ENCODE assay signal across 1 cellular context in the genomic region with DNA sequence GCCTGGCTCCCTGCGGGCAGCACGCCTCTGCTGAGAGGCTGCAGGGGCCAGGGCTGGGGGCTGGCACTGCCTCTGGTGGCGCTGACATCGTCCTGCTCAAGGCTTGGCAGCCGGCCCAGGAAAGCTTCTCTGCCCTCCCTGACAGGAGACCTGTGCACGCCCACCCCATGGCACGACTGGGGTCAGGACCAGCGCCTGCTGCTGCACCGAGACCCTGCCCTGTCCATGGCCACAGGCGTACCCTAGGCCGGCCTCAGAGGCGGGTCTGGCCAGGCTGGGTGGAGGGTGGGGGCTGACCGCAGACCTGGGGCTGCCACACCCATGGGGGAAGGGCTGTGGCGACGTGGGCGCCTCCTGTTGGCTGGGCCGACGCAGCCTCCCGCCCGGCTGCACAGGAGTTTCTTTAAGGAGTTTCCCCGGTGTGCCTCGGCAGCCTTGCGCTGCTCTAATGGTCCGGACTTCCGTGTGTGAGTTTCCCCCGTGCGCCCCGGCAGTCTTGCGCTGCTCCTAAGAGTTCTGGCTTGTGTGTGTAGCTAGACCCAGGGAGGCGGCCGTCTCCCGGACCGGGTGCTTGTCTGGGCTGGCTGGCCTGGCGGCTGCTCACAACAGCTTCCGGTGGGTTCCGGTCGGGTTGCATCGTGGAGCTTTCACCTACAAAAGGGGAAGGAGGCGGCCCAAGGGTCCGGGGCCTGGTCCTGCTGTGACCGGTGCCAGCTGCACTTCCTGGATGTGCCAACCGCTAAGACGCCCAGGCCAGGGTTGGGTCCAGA.
TF ChIP-seq lines count a peak whose summit lies in the region.

No MANE protein-coding gene starts in this region.

TF ChIP-seq in GM12878, 131 proteins besides CTCF, POLR2A, EP300 and RAD21 (continued from another document and continues in another):
- TF ChIP-seq, protein P1, sequence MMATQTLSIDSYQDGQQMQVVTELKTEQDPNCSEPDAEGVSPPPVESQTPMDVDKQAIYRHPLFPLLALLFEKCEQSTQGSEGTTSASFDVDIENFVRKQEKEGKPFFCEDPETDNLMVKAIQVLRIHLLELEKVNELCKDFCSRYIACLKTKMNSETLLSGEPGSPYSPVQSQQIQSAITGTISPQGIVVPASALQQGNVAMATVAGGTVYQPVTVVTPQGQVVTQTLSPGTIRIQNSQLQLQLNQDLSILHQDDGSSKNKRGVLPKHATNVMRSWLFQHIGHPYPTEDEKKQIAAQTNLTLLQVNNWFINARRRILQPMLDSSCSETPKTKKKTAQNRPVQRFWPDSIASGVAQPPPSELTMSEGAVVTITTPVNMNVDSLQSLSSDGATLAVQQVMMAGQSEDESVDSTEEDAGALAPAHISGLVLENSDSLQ (IDR thresholded peaks at IDR 0.05): no peak
- no peak for TF ChIP-seq IRF4 (IDR thresholded peaks at IDR 0.05; ENCODE audit: low read depth, low read length)
- peak; percentile 82; the same call in 1 of the 2 replicates for TF ChIP-seq CREM (IDR thresholded peaks at IDR 0.05; ENCODE audit: low read depth)
- TF ChIP-seq ZNF274 (IDR thresholded peaks at IDR 0.05; ENCODE audit: insufficient read depth, insufficient read length): no peak
- TF ChIP-seq IRF3 (IDR thresholded peaks at IDR 0.05): no peak
- no peak for TF ChIP-seq REST (IDR thresholded peaks at IDR 0.05; ENCODE audit: low read depth, low read length)
- no peak for TF ChIP-seq WRNIP1 (IDR thresholded peaks at IDR 0.05; ENCODE audit: borderline replicate concordance, low read depth, low read length)
- no peak for TF ChIP-seq RCOR1 (conservative IDR thresholded peaks at IDR 0.05; ENCODE audit: low read depth, low read length)
- TF ChIP-seq RUNX3 (IDR thresholded peaks at IDR 0.05; ENCODE audit: low read length): no peak
- TF ChIP-seq KDM1A (IDR thresholded peaks at IDR 0.05; ENCODE audit: borderline replicate concordance): no peak
- TF ChIP-seq RELB (IDR thresholded peaks at IDR 0.05; ENCODE audit: low read depth): peak; percentile 64; the same call in 1 of the 2 replicates
- TF ChIP-seq YY1 (IDR thresholded peaks at IDR 0.05; ENCODE audit: low read depth, low read length): no peak; the same call in 1 of the 2 replicates
- TF ChIP-seq CHD4 (IDR thresholded peaks at IDR 0.05): no peak
- TF ChIP-seq PBX3 (IDR thresholded peaks at IDR 0.05; ENCODE audit: insufficient replicate concordance, low read depth, low read length): no peak
- no peak; the same call in 1 of the 2 replicates for TF ChIP-seq MTA2 (IDR thresholded peaks at IDR 0.05; ENCODE audit: low read depth)
- TF ChIP-seq NRF1 (conservative IDR thresholded peaks at IDR 0.05; ENCODE audit: low read depth, low read length): no peak
- no peak for TF ChIP-seq BCLAF1 (IDR thresholded peaks at IDR 0.05)
- TF ChIP-seq, protein P2, sequence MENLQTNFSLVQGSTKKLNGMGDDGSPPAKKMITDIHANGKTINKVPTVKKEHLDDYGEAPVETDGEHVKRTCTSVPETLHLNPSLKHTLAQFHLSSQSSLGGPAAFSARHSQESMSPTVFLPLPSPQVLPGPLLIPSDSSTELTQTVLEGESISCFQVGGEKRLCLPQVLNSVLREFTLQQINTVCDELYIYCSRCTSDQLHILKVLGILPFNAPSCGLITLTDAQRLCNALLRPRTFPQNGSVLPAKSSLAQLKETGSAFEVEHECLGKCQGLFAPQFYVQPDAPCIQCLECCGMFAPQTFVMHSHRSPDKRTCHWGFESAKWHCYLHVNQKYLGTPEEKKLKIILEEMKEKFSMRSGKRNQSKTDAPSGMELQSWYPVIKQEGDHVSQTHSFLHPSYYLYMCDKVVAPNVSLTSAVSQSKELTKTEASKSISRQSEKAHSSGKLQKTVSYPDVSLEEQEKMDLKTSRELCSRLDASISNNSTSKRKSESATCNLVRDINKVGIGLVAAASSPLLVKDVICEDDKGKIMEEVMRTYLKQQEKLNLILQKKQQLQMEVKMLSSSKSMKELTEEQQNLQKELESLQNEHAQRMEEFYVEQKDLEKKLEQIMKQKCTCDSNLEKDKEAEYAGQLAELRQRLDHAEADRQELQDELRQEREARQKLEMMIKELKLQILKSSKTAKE (IDR thresholded peaks at IDR 0.05; ENCODE audit: low read depth, poor library complexity, severe bottlenecking): peak; percentile 23
- no peak for TF ChIP-seq YBX1 (IDR thresholded peaks at IDR 0.05)
- TF ChIP-seq, protein P3, sequence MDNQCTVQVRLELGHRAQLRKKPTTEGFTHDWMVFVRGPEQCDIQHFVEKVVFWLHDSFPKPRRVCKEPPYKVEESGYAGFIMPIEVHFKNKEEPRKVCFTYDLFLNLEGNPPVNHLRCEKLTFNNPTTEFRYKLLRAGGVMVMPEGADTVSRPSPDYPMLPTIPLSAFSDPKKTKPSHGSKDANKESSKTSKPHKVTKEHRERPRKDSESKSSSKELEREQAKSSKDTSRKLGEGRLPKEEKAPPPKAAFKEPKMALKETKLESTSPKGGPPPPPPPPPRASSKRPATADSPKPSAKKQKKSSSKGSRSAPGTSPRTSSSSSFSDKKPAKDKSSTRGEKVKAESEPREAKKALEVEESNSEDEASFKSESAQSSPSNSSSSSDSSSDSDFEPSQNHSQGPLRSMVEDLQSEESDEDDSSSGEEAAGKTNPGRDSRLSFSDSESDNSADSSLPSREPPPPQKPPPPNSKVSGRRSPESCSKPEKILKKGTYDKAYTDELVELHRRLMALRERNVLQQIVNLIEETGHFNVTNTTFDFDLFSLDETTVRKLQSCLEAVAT (IDR thresholded peaks at IDR 0.05): peak; percentile 48
- peak; percentile 77 for TF ChIP-seq SP1 (IDR thresholded peaks at IDR 0.05; ENCODE audit: low read depth, low read length)
- TF ChIP-seq BHLHE40 (IDR thresholded peaks at IDR 0.05; ENCODE audit: borderline replicate concordance in 1 of 2, low read depth in 2 of 2, low read length in 1 of 2): peak; percentile 43 to 63
- no peak for TF ChIP-seq BCL11A (IDR thresholded peaks at IDR 0.05; ENCODE audit: low read depth, low read length)
- TF ChIP-seq ZNF384 (IDR thresholded peaks at IDR 0.05; ENCODE audit: borderline replicate concordance, low read depth, low read length): no peak
- no peak for TF ChIP-seq MTA3 (IDR thresholded peaks at IDR 0.05; ENCODE audit: borderline replicate concordance, low read length)
- TF ChIP-seq KLF5 (IDR thresholded peaks at IDR 0.05; ENCODE audit: partially characterized antibody): no peak
- peak; percentile 48; the same call in 1 of the 2 replicates for TF ChIP-seq IKZF1 (conservative IDR thresholded peaks at IDR 0.05)
- no peak for TF ChIP-seq FOS (IDR thresholded peaks at IDR 0.05; ENCODE audit: borderline replicate concordance, extremely low read depth, insufficient read length)
- peak; percentile 61; the same call in 1 of the 2 replicates for TF ChIP-seq GATAD2B (conservative IDR thresholded peaks at IDR 0.05; ENCODE audit: low read depth)
- TF ChIP-seq ESRRA (IDR thresholded peaks at IDR 0.05; ENCODE audit: low read length): no peak
- no peak for TF ChIP-seq ATF2 (IDR thresholded peaks at IDR 0.05; ENCODE audit: low read length)
- TF ChIP-seq USF1 (IDR thresholded peaks at IDR 0.05; ENCODE audit: borderline replicate concordance, extremely low read length, insufficient read depth, low read depth, low read length): no peak
- peak; percentile 92 for TF ChIP-seq TAF1 (IDR thresholded peaks at IDR 0.05; ENCODE audit: borderline replicate concordance, low read depth, low read length)
- peak; percentile 49; the same call in 1 of the 2 replicates for TF ChIP-seq SMAD5 (IDR thresholded peaks at IDR 0.05; ENCODE audit: low read depth)
- no peak for TF ChIP-seq BRCA1 (IDR thresholded peaks at IDR 0.05; ENCODE audit: low read depth, low read length)
